In the genomic region with DNA sequence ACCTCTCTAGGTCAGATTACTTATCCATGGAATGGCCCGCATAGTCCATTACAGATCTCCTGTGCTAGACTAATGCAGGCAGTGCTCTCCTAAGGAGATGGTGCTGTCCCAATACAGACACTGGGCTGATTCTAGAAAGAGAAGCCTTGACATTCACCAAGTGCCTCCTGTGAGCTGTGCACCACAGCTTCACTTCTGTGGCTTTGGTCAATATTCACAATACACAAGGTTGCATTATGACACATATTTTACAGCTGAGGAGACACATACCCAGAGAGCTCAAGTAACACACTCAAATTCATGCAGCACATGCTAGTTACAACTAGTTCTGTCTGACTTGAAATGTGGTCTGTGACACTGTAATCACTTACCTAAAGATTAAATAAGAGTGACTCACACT, we compare ENCODE assay signal across 10 cellular contexts. TPM values are rescaled to one million over a fixed set of nuclear protein-coding genes. Genes with fewer than 3 reads are reported as not detected.
DNase-seq lines count a peak whose midpoint lies in the region; ATAC-seq and TF ChIP-seq lines count a peak whose summit lies in the region.
"Had no signal": no experiment of that assay in that cellular context is flagged by ENCODE, and none has a peak within 500 bp of the region (broad histone marks: within the 10 kb centered on the region; RNA-seq: fewer than 3 reads in every experiment).

No MANE protein-coding gene starts in this region.

- peaks cover 30% of the 10 kb centered on the region for H3K4me1 Mint-ChIP-seq in activated naive CD8-positive, alpha-beta T cell (ENCODE audit: low read depth)
- H3K4me1 Mint-ChIP-seq: neural crest cell had no signal

- WGBS in esophagus muscularis mucosa = 100% methylated on average over 1 of the region's 1 CpG

- no peak overlapping the region for H3K27ac ChIP-seq in esophagus muscularis mucosa (replicated peaks in 1 of 4)

- ATAC-seq in GM18505 (IDR thresholded peaks at IDR 0.05; ENCODE audit: unreplicated experiment) = peak; percentile 70
- peak; percentile 68 for ATAC-seq in HG03159 (IDR thresholded peaks at IDR 0.05; ENCODE audit: unreplicated experiment)
- no peak for ATAC-seq in GM19328 (IDR thresholded peaks at IDR 0.05; ENCODE audit: unreplicated experiment)

- no peaks in the 10 kb centered on the region for H3K9me3 Mint-ChIP-seq in activated naive CD8-positive, alpha-beta T cell (ENCODE audit: low read depth)
- H3K9me3 Mint-ChIP-seq: neural crest cell had no signal

- no peak for TF ChIP-seq EP300 in esophagus muscularis mucosa (IDR thresholded peaks at IDR 0.05)

- no peak overlapping the region for H3K4me3 Mint-ChIP-seq in activated naive CD8-positive, alpha-beta T cell
- H3K4me3 Mint-ChIP-seq: neural crest cell had no signal

- peaks cover 36% of the 10 kb centered on the region for H3K27me3 Mint-ChIP-seq in activated naive CD8-positive, alpha-beta T cell

- TF ChIP-seq POLR2A in GM18505 (IDR thresholded peaks at IDR 0.05; ENCODE audit: borderline replicate concordance, extremely low read depth, insufficient read depth, insufficient read length) (no peak), esophagus muscularis mucosa (IDR thresholded peaks at IDR 0.05; ENCODE audit: low read depth) (no peak)

- no peaks in the 10 kb centered on the region for H3K36me3 ChIP-seq in esophagus muscularis mucosa

- H3K4me1 ChIP-seq in esophagus muscularis mucosa = no peaks in the 10 kb centered on the region

- no peak for TF ChIP-seq CTCF in esophagus muscularis mucosa (IDR thresholded peaks at IDR 0.05)

- intact Hi-C loops in esophagus muscularis mucosa (cut with DNase I) = no loop called here

- no peak overlapping the region for H3K4me3 ChIP-seq in esophagus muscularis mucosa

- DNase-seq in CD1c-positive myeloid dendritic cell (ENCODE audit: extremely low spot score) (peak; percentile 20), occipital lobe (lab: John Stamatoyannopoulos, UW) (no peak), esophagus muscularis mucosa (ENCODE audit: extremely low spot score) (no peak), activated gamma-delta T cell (lab: John Stamatoyannopoulos, UW) (no peak)
- DNase-seq: NCI-H1436 had no signal

- no peaks in the 10 kb centered on the region for H3K9me3 ChIP-seq in esophagus muscularis mucosa

- H3K36me3 Mint-ChIP-seq in activated naive CD8-positive, alpha-beta T cell = no peaks in the 10 kb centered on the region

- peak overlapping the region; percentile 24 for H3K27ac Mint-ChIP-seq in activated naive CD8-positive, alpha-beta T cell

- peaks cover 0 to 24% (median 0%) of the 10 kb centered on the region in 4 donors for H3K27me3 ChIP-seq in esophagus muscularis mucosa

RNA-seq across cellular contexts. Expression of gene LRRC8B, which starts 59.4 kb away (rescaled TPM):
- total RNA-seq in occipital lobe (32.8 TPM), esophagus muscularis mucosa (1 to 10 TPM; 3.3 to 9.2 (median 4.1) TPM)
